Comparison of ENCODE assay signal across 8 cellular contexts in the genomic region with DNA sequence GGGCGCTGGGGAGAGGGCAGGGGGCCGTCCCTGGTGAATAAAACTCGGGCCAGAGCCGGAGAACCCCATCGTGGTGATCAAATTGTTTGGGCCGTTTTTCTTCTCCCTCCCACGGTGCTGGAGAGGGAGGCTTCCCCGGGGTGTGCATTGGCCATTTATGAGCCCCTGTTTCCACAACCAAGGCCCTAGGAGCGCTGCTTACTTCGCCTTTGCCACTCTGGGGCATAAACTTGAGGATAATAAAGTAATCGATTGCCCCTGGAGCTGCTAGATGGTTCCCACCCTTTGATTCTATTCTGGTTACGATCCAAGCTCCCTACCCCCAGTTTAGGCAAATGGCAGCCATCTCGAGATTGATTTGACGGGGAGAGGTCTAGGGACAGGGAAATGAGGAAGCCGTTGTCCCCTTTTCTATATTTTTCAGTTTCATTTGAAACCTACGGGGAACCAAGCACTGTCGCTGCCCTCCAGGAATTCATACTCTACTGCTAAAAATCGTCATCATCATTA. TPM values are rescaled to one million over a fixed set of nuclear protein-coding genes. Genes with fewer than 3 reads are reported as not detected.
DNase-seq lines count a peak whose midpoint lies in the region; ATAC-seq and TF ChIP-seq lines count a peak whose summit lies in the region.

No MANE protein-coding gene starts in this region.

- TF ChIP-seq CTCF in MM.1S (IDR thresholded peaks at IDR 0.05; ENCODE audit: low read length) (no peak), astrocyte of the cerebellum (IDR thresholded peaks at IDR 0.05; ENCODE audit: low read depth, low read length, missing control alignments) (no peak)

- H3K4me2 ChIP-seq in MM.1S (ENCODE audit: low read depth, low read length) = peak overlapping the region; percentile 93

- peak overlapping the region; percentile 33; the same call in 1 of the 2 replicates for H3K27ac ChIP-seq in MM.1S (ENCODE audit: low read length)

- peak overlapping the region; percentile 60 to 94 (median 66) for H3K27ac Mint-ChIP-seq in immature natural killer cell
- peak overlapping the region; percentile 95 for H3K27ac Mint-ChIP-seq in stimulated activated effector memory CD8-positive, alpha-beta T cell treated with anti-CD3 and anti-CD28 coated beads, Interleukin-12 subunit alpha, Interleukin-12 subunit beta, amount 100 ng/mL, for 72 hours

- no peaks in the 10 kb centered on the region for H4K20me1 ChIP-seq in MM.1S (ENCODE audit: insufficient read depth, low read length)

- no peak for ATAC-seq in stimulated activated effector memory CD8-positive, alpha-beta T cell treated with anti-CD3 and anti-CD28 coated beads, Interleukin-12 subunit alpha, Interleukin-12 subunit beta, amount 100 ng/mL, for 72 hours
- ATAC-seq in HG02763 (IDR thresholded peaks at IDR 0.05; ENCODE audit: unreplicated experiment) = no peak
- no peak for ATAC-seq in HG02981 (IDR thresholded peaks at IDR 0.05; ENCODE audit: unreplicated experiment)

- H2AFZ ChIP-seq in MM.1S (ENCODE audit: low read length) = peak overlapping the region; percentile 90

- DNase-seq in EH (ENCODE audit: low read depth) (peak; percentile 9), MM.1S (peak; percentile 8), astrocyte of the cerebellum (ENCODE audit: low read depth) (no peak), immature natural killer cell (no peak), NK-92 (lab: John Stamatoyannopoulos, UW; ENCODE audit: unreplicated experiment) (no peak)
- DNase-seq in stimulated activated effector memory CD8-positive, alpha-beta T cell treated with anti-CD3 and anti-CD28 coated beads, Interleukin-12 subunit alpha, Interleukin-12 subunit beta, amount 100 ng/mL, for 72 hours (ENCODE audit: low spot score in 2 of 2) = no peak

- peak overlapping the region; percentile 93 to 100 (median 96) for H3K4me3 Mint-ChIP-seq in immature natural killer cell
- peak overlapping the region; percentile 97 for H3K4me3 Mint-ChIP-seq in stimulated activated effector memory CD8-positive, alpha-beta T cell treated with anti-CD3 and anti-CD28 coated beads, Interleukin-12 subunit alpha, Interleukin-12 subunit beta, amount 100 ng/mL, for 72 hours

- peaks cover 24% of the 10 kb centered on the region for H3K4me1 ChIP-seq in MM.1S (ENCODE audit: low read length)

- H3K27me3 ChIP-seq in MM.1S (replicated peaks; ENCODE audit: insufficient read depth, low read length) = no peaks in the 10 kb centered on the region

- H3K9me2 ChIP-seq in MM.1S (replicated peaks; ENCODE audit: insufficient read depth, low read length) = no peaks in the 10 kb centered on the region

- peaks cover 0 to 11% (median 4%) of the 10 kb centered on the region in 3 donors for H3K36me3 Mint-ChIP-seq in immature natural killer cell
- H3K36me3 Mint-ChIP-seq in stimulated activated effector memory CD8-positive, alpha-beta T cell treated with anti-CD3 and anti-CD28 coated beads, Interleukin-12 subunit alpha, Interleukin-12 subunit beta, amount 100 ng/mL, for 72 hours = peaks cover 46% of the 10 kb centered on the region

- H3K4me3 ChIP-seq in MM.1S (ENCODE audit: low read length) = peak overlapping the region; percentile 85
- peak overlapping the region; percentile 92 for H3K4me3 ChIP-seq in astrocyte of the cerebellum (ENCODE audit: low read depth, low read length)

- H3K27me3 Mint-ChIP-seq in immature natural killer cell (ENCODE audit: low read depth in 3 of 3) = peaks cover 0 to 7% (median 6%) of the 10 kb centered on the region in 3 donors

- H3K9ac ChIP-seq in MM.1S (ENCODE audit: low read length) = peak overlapping the region; percentile 78

- H3K79me2 ChIP-seq in MM.1S (ENCODE audit: low read length) = peaks cover 56% of the 10 kb centered on the region

- H3K36me3 ChIP-seq in MM.1S (replicated peaks; ENCODE audit: insufficient read depth, low read length) = 0 out of 2 replicates have a peak, but pooled peaks cover 2% of the 10 kb centered on the region

- H3F3A ChIP-seq in MM.1S (ENCODE audit: insufficient read depth, low read length) = peaks cover 21% of the 10 kb centered on the region

- no peaks in the 10 kb centered on the region for H3K9me3 Mint-ChIP-seq in immature natural killer cell
- no peaks in the 10 kb centered on the region for H3K9me3 Mint-ChIP-seq in stimulated activated effector memory CD8-positive, alpha-beta T cell treated with anti-CD3 and anti-CD28 coated beads, Interleukin-12 subunit alpha, Interleukin-12 subunit beta, amount 100 ng/mL, for 72 hours

- peaks cover 44 to 56% of the 10 kb centered on the region in 2 donors for H3K4me1 Mint-ChIP-seq in immature natural killer cell
- H3K4me1 Mint-ChIP-seq in stimulated activated effector memory CD8-positive, alpha-beta T cell treated with anti-CD3 and anti-CD28 coated beads, Interleukin-12 subunit alpha, Interleukin-12 subunit beta, amount 100 ng/mL, for 72 hours = peaks cover 39% of the 10 kb centered on the region

- no peaks in the 10 kb centered on the region for H3K9me3 ChIP-seq in MM.1S (replicated peaks; ENCODE audit: insufficient read depth, low read length)

- in situ Hi-C loops in astrocyte of the cerebellum (cut with HindIII; ENCODE audit: low sequenced_read_pairs) = no loop called here

RNA-seq across cellular contexts. Expression of gene CCP110, which starts 0.7 kb away (rescaled TPM):
- polyA plus RNA-seq in immature natural killer cell = 10 to 100 TPM in 1 of 3 donors, 1 to 10 TPM in 2; 7.5 to 10.1 (median 9.4) TPM

RNA-seq across cellular contexts. Expression of gene GDE1, which starts 2.5 kb away (rescaled TPM):
- polyA plus RNA-seq in immature natural killer cell = 10 to 100 TPM; 42.8 to 61.5 (median 46.6) TPM

RNA-seq across cellular contexts. Expression of gene VPS35L, which starts 31.1 kb away (rescaled TPM):
- 10 to 100 TPM; 32.4 to 49.6 (median 46.6) TPM for polyA plus RNA-seq in immature natural killer cell

Comparison
In these comparisons a context has a peak if more than half of its experiments do, and no peak if none do; other contexts are left out.
1. DNase-seq: peak in EH (single experiment) and MM.1S (single experiment); none in astrocyte of the cerebellum (single experiment), immature natural killer cell (0 of 3), stimulated activated effector memory CD8-positive, alpha-beta T cell treated with anti-CD3 and anti-CD28 coated beads, Interleukin-12 subunit alpha, Interleukin-12 subunit beta, amount 100 ng/mL, for 72 hours (0 of 2) and NK-92 (single experiment).